Comparison of ENCODE assay signal across 25 cellular contexts in the genomic region with DNA sequence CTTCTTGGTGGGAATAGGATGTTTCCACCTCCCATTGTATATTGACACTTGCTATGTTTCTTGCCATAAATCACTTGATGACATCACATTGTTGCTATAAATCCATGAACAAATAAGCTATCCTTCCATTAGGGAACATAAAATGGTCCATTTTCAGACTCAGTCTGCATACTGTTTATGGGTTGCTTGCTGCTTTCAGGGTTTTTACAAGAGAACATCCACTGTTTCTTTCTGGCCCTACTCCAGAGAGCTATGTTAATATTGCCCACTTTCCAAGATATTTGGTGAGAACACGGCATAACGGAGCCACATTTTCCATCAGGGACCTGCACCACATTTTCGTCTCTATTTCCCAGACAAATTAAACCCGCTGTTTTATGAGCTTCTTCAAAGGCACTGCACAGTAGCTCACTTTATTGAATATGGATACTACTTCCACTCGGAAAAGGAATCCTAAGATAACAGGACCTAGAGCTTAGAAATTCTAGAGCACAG.
"Had no signal": no experiment of that assay in that cellular context is flagged by ENCODE, and none has a peak within 500 bp of the region (broad histone marks: within the 10 kb centered on the region; RNA-seq: fewer than 3 reads in every experiment).

No MANE protein-coding gene starts in this region.

- H3K4me1 ChIP-seq: left ventricle myocardium inferior, neural progenitor cell, right atrium auricular region, stomach, testis, thyroid gland, transverse colon, upper lobe of left lung had no signal

- H3K9me3 ChIP-seq: neutrophil, ovary, testis, thyroid gland, transverse colon had no signal

- H3K4me3 ChIP-seq: left ventricle myocardium inferior, lung, neural progenitor cell, ovary, right atrium auricular region, skin epidermis, stomach, testis, thyroid gland, transverse colon, upper lobe of left lung had no signal

- H3K27me3 ChIP-seq: neural progenitor cell, neutrophil, right atrium auricular region, stomach, testis, thyroid gland, transverse colon, upper lobe of left lung had no signal

- DNase-seq: islet precursor cell; left ventricle myocardium inferior; mesendoderm; naive B cell; natural killer cell; nephron progenitor cell; occipital lobe; ovary; stimulated activated CD4-positive, alpha-beta T cell treated with anti-CD3 and anti-CD28 coated beads, Interleukin-12 subunit alpha, Interleukin-12 subunit beta, amount 100 ng/mL, for 4 hours; stimulated activated CD4-positive, alpha-beta T cell treated with anti-CD3 and anti-CD28 coated beads, Interleukin-15, amount 100 ng/mL, for 24 hours; stimulated activated CD4-positive, alpha-beta T cell treated with anti-CD3 and anti-CD28 coated beads, Interleukin-2, amount 100 ng/mL, for 24 hours; stimulated activated CD4-positive, alpha-beta T cell treated with anti-CD3 and anti-CD28 coated beads, Interleukin-4, amount 100 ng/mL, for 1 hour; stimulated activated naive B cell treated with anti-CD40 and anti-IgM and Interleukin-4, amounts not matched to agents 10 μg/mL and 1 μg/mL and 100 μg/mL, for 72 hours; stimulated activated naive CD8-positive, alpha-beta T cell treated with anti-CD3 and anti-CD28 coated beads, Interleukin-15, Interleukin-2, amounts not matched to agents 100 U/mL and 50 U/mL, for 24 hours; stomach; testis; thyroid gland; transverse colon; upper lobe of left lung had no signal

- ATAC-seq: natural killer cell; sciatic nerve; stimulated activated naive B cell treated with anti-CD40 and anti-IgM and Interleukin-4, amounts not matched to agents 10 μg/mL and 1 μg/mL and 100 μg/mL, for 72 hours; stimulated activated naive CD8-positive, alpha-beta T cell treated with anti-CD3 and anti-CD28 coated beads, Interleukin-15, Interleukin-2, amounts not matched to agents 100 U/mL and 50 U/mL, for 24 hours had no signal

- H3K36me3 ChIP-seq: left ventricle myocardium inferior, neural progenitor cell, neutrophil, ovary, right atrium auricular region, stomach, thyroid gland, transverse colon, upper lobe of left lung had no signal

- H3K27ac ChIP-seq: left ventricle myocardium inferior, neural progenitor cell, neutrophil, ovary, right atrium auricular region, skin epidermis, stomach, testis, thyroid gland, transverse colon, upper lobe of left lung had no signal
